Comparison of ENCODE assay signal across 1 cellular context in the genomic region with DNA sequence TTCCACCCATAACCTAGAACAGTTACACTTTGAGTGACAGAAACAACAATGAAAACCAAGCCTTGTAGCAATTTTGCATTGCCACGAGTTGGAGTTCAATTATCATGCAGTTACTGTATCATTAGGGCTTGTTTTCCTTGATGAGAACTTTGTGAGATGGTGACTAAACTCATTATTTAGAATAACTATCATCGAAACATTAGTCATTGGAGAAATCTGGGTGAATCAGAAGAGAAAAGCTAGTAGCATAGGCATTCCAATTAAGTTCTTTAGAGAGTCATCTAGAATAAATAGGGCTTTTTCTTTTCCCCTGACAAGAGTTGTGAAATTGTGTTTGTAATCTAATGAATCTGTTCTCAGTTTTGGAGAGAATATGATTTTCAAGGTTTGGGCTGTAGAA.
TF ChIP-seq lines count a peak whose summit lies in the region.

No MANE protein-coding gene starts in this region.

TF ChIP-seq in H1, 55 proteins besides CTCF, POLR2A, EP300 and RAD21:
- TF ChIP-seq ATF2 (IDR thresholded peaks at IDR 0.05; ENCODE audit: low read length) (no peak), NRF1 (IDR thresholded peaks at IDR 0.05; ENCODE audit: low read depth, low read length) (no peak), KDM5A (IDR thresholded peaks at IDR 0.05; ENCODE audit: low read length) (no peak), ASH2L (IDR thresholded peaks at IDR 0.05; ENCODE audit: low read length) (no peak), FOSL1 (IDR thresholded peaks at IDR 0.05; ENCODE audit: insufficient read depth, low read depth, low read length) (no peak), KDM1A (IDR thresholded peaks at IDR 0.05; ENCODE audit: borderline replicate concordance, low read length) (no peak), HDAC6 (IDR thresholded peaks at IDR 0.05; ENCODE audit: low read depth, low read length) (no peak), YY1 (IDR thresholded peaks at IDR 0.05; ENCODE audit: low read depth, low read length) (no peak), CEBPB (IDR thresholded peaks at IDR 0.05; ENCODE audit: low read depth, low read length) (no peak), ZNF274 (IDR thresholded peaks at IDR 0.05; ENCODE audit: borderline replicate concordance, extremely low read depth, low read length) (no peak), KDM4A (IDR thresholded peaks at IDR 0.05; ENCODE audit: low read depth, low read length, severe bottlenecking) (no peak), JUN (IDR thresholded peaks at IDR 0.05; ENCODE audit: low read depth, low read length) (no peak), BCL11A (IDR thresholded peaks at IDR 0.05; ENCODE audit: low read depth in 2 of 2, low read length in 2 of 2) (no peak), SIN3A (conservative IDR thresholded peaks at IDR 0.05 in 1 of 2, IDR thresholded peaks at IDR 0.05 in 1 of 2; ENCODE audit: low read depth in 1 of 2, low read length in 2 of 2) (no peak), NANOG (IDR thresholded peaks at IDR 0.05; ENCODE audit: insufficient read depth, low read depth, low read length, poor library complexity, severe bottlenecking) (no peak), CHD7 (IDR thresholded peaks at IDR 0.05; ENCODE audit: insufficient replicate concordance, low read length) (no peak)
- TF ChIP-seq, protein P1, sequence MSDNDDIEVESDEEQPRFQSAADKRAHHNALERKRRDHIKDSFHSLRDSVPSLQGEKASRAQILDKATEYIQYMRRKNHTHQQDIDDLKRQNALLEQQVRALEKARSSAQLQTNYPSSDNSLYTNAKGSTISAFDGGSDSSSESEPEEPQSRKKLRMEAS (IDR thresholded peaks at IDR 0.05), result no peak
- TF ChIP-seq, protein P2, sequence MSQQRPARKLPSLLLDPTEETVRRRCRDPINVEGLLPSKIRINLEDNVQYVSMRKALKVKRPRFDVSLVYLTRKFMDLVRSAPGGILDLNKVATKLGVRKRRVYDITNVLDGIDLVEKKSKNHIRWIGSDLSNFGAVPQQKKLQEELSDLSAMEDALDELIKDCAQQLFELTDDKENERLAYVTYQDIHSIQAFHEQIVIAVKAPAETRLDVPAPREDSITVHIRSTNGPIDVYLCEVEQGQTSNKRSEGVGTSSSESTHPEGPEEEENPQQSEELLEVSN (IDR thresholded peaks at IDR 0.05), result no peak
